Comparison of ENCODE assay signal across 8 cellular contexts in the genomic region with DNA sequence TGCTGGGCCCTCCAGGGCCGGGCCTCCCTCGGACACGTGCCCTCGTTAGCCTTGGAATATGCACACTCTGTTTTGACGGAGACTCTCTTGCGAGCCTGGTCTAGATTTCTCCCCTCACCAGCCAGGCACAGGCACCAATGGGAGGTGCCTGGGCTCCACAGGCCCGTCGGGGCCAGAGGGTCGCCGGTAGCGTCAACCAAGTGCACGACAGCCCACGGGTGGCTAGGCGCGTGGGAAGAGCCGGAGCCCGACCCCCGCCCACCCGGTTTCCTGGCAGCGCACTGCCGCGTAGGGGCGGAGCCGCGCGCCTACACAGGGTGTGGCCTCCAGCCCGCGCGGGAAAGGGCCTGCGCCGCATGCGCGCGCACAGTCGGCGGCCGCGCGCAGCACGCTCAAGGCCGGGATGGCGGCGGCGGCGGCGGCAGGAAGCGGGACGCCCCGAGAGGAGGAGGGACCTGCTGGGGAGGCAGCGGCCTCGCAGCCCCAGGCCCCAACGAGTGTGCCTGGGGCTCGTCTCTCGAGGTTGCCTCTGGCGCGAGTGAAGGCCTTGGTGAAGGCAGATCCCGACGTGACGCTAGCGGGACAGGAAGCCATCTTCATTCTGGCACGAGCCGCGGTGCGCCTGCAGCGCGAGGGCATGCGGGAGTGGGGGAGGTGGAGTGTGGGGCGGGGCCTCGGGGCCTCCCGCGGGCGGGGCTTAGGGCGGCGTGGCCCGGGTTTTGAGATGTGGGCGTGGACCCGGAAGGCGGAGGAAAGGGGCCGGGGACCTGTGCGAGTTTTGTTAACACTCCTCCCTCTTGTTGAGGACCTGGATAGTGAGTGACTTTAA. TPM values are rescaled to one million over a fixed set of nuclear protein-coding genes. Genes with fewer than 3 reads are reported as not detected.
DNase-seq lines count a peak whose midpoint lies in the region; ATAC-seq and TF ChIP-seq lines count a peak whose summit lies in the region.

A gene with protein sequence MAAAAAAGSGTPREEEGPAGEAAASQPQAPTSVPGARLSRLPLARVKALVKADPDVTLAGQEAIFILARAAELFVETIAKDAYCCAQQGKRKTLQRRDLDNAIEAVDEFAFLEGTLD (plus strand): TSS at position 367 of the 829 bp plus-strand sequence. CDS start 37 bp downstream, at position 404.

- TF ChIP-seq POLR2A in prostate gland (IDR thresholded peaks at IDR 0.05) = peak; percentile 74

- H3K36me3 ChIP-seq in prostate gland = no peaks in the 10 kb centered on the region

- peaks cover 29% of the 10 kb centered on the region for H3K4me1 Mint-ChIP-seq in T-helper 17 cell

- DNase-seq in NCI-H1694 (lab: John Stamatoyannopoulos, UW) (peak; percentile 64), T-helper 17 cell (peak; percentile 85 to 90 (median 90)), amygdala (lab: John Stamatoyannopoulos, UW) (peak; percentile 17 to 96 (median 85)), left ventricle myocardium superior (peak; percentile 96), prostate gland (ENCODE audit: low spot score) (peak; percentile 86), ureter (ENCODE audit: low spot score) (peak; percentile 95)

- under 1% methylated on average over 52 of the region's 80 CpGs for WGBS in prostate gland

- H3K9me3 ChIP-seq in T-helper 17 cell (ENCODE audit: control insufficient read depth, low read length, poor library complexity, severe bottlenecking) (no peaks in the 10 kb centered on the region), prostate gland (no peaks in the 10 kb centered on the region)

- H3K27ac Mint-ChIP-seq in T-helper 17 cell = peak within 1 kb of the TSS; percentile 73

- no peaks in the 10 kb centered on the region for H3K27me3 Mint-ChIP-seq in T-helper 17 cell

- ATAC-seq in GM18499 (IDR thresholded peaks at IDR 0.05; ENCODE audit: insufficient read depth, unreplicated experiment) (peak; percentile 85), HG02885 (IDR thresholded peaks at IDR 0.05; ENCODE audit: poor library complexity, unreplicated experiment) (peak; percentile 91), T-helper 17 cell (peak; percentile 91), left ventricle myocardium superior (peak; percentile 100)

- H3K27ac ChIP-seq in prostate gland = peak within 1 kb of the TSS; percentile 84 to 92

- intact Hi-C loops in left ventricle myocardium superior (cut with micrococcal nuclease) = no loop called here
- intact Hi-C loops in prostate gland (cut with DNase I) = no loop called here

- TF ChIP-seq CTCF in prostate gland (IDR thresholded peaks at IDR 0.05) = peak in 1 of 4 experiments; percentile 10

- H3K4me1 ChIP-seq in prostate gland (replicated peaks) = no peaks in the 10 kb centered on the region

- peak within 1 kb of the TSS; percentile 58 to 68 for H3K4me3 ChIP-seq in prostate gland

- H3K36me3 Mint-ChIP-seq in T-helper 17 cell (ENCODE audit: low read depth) = peaks cover 6% of the 10 kb centered on the region

- H3K4me3 Mint-ChIP-seq in T-helper 17 cell = peak within 1 kb of the TSS; percentile 84

- H3K27me3 ChIP-seq in prostate gland (replicated peaks; ENCODE audit: insufficient read depth) = no peaks in the 10 kb centered on the region

RNA-seq across cellular contexts. Expression of the gene that starts here (rescaled TPM):
- total RNA-seq in T-helper 17 cell (10 to 100 TPM; 27.4 to 39.4 TPM), left ventricle myocardium superior (37.9 TPM), prostate gland (10 to 100 TPM; 17.2 to 21.9 TPM), ureter (41.7 TPM)

Comparison
In these comparisons a context has a peak if more than half of its experiments do, and no peak if none do; other contexts are left out.
1. Peak in every context shown above with its lines: DNase-seq, ATAC-seq, H3K4me3 ChIP-seq and H3K27ac ChIP-seq.